Comparison of ENCODE assay signal across 13 cellular contexts in genomic region chr7:120053390-120053961, GRCh38.
DNase-seq lines count a peak whose midpoint lies in the region; ATAC-seq, FAIRE-seq and TF ChIP-seq lines count a peak whose summit lies in the region.
"Had no signal": no experiment of that assay in that cellular context is flagged by ENCODE, and none has a peak within 500 bp of the region (broad histone marks: within the 10 kb centered on the region; RNA-seq: fewer than 3 reads in every experiment).

No MANE protein-coding gene starts in this region.

- no peaks in the 10 kb centered on the region for H4K20me1 ChIP-seq in HepG2 (ENCODE audit: insufficient read depth, low read length)

- no peaks in the 10 kb centered on the region for H3K9me3 ChIP-seq in right lobe of liver
- peaks cover 16% of the 10 kb centered on the region for H3K9me3 ChIP-seq in HepG2 (ENCODE audit: low read length)
- H3K9me3 ChIP-seq in mesodermal cell (ENCODE audit: control insufficient read depth, low read length), result no peaks in the 10 kb centered on the region
- H3K9me3 ChIP-seq in aorta (ENCODE audit: control insufficient read depth, low read length), result no peaks in the 10 kb centered on the region

- POLR2A ChIA-PET in HepG2 (lab: Yijun Ruan, JAX), result no interaction called here

- BruUV-seq in HepG2 (replicated peaks; lab: Mats Ljungman, UMichigan), result no TSS peak

- ATAC-seq in right lobe of liver (peak in 3 of 4 donors; percentile 23 to 52 (median 42)), HepG2 (no peak), esophagus mucosa (peak; percentile 26), aorta (ENCODE audit: low FRiP score) (peak; percentile 86)
- ATAC-seq: GM23338, T-cell had no signal

- H3K4me1 ChIP-seq in right lobe of liver (no peaks in the 10 kb centered on the region), HepG2 (ENCODE audit: insufficient read depth, low read length) (no peaks in the 10 kb centered on the region), mesodermal cell (ENCODE audit: control insufficient read depth, insufficient read depth, low read length, poor library complexity, severe bottlenecking) (peaks cover 32% of the 10 kb centered on the region), aorta (ENCODE audit: control insufficient read depth in 1 of 2, insufficient read depth in 2 of 2, low read length in 2 of 2) (no peaks in the 10 kb centered on the region)

- CTCF ChIA-PET in HepG2 (lab: Yijun Ruan, JAX; ENCODE audit: low intra/inter-chr PET ratio, low total read pairs), result no interaction called here

- in situ Hi-C loops in HepG2 (cut with HindIII; ENCODE audit: extremely low pct_ligation_motif_present, low pct_unique_long_range_greater_than_20kb), result no loop called here

- no peak for FAIRE-seq in HepG2 (lab: Jason Lieb, UNC)
- FAIRE-seq: bronchial epithelial cell had no signal

- no peaks in the 10 kb centered on the region for H3K27me3 ChIP-seq in right lobe of liver
- H3K27me3 ChIP-seq in HepG2 (ENCODE audit: control insufficient read depth in 1 of 2, insufficient read depth in 2 of 2, low read length in 2 of 2), result no peaks in the 10 kb centered on the region
- no peaks in the 10 kb centered on the region for H3K27me3 ChIP-seq in aorta (ENCODE audit: control insufficient read depth in 1 of 2, insufficient read depth in 2 of 2, low read length in 1 of 2)

- TF ChIP-seq POLR2A in right lobe of liver (IDR thresholded peaks at IDR 0.05), result no peak
- no peak for TF ChIP-seq POLR2A in HepG2 (IDR thresholded peaks at IDR 0.05; ENCODE audit: insufficient read depth in 1 of 2, low read depth in 2 of 2, low read length in 2 of 2)

- H3K9ac ChIP-seq in HepG2 (ENCODE audit: insufficient read depth, low read depth, low read length), result no peak overlapping the region

- no peaks in the 10 kb centered on the region for H3K79me2 ChIP-seq in HepG2 (ENCODE audit: insufficient read depth, low read length)

- DNase-seq in right lobe of liver, result no peak
- DNase-seq in HepG2 (ENCODE audit: low spot score), result no peak
- DNase-seq in aorta, result no peak
- no peak for DNase-seq in stimulated activated CD4-positive, alpha-beta T cell treated with anti-CD3 and anti-CD28 coated beads, Interleukin-2, amount 100 ng/mL, for 24 hours
- DNase-seq in LoVo (ENCODE audit: low spot score), result no peak
- DNase-seq in NCI-H345 (lab: John Stamatoyannopoulos, UW), result no peak
- DNase-seq: naive B cell, NCI-H524, T-cell had no signal

- intact Hi-C loops in right lobe of liver (cut with DNase I), result no loop called here
- intact Hi-C loops in HepG2 (cut with micrococcal nuclease; ENCODE audit: unreplicated experiment), result no loop called here
- intact Hi-C loops in aorta (cut with DNase I), result no loop called here

- 27% methylated on average over 5 of the region's 5 CpGs for WGBS in right lobe of liver (ENCODE audit: insufficient coverage, low coverage, low lambda C conversion rate, missing lambda C conversion rate)
- 19% methylated on average over 5 of the region's 5 CpGs for WGBS in HepG2 (ENCODE audit: low lambda C conversion rate)
- 93 to 94% methylated on average over 2 of the region's 5 CpGs for WGBS in mesodermal cell (ENCODE audit: insufficient coverage in 2 of 2), 2 experiments
- WGBS in aorta, 2 donors, result 65 to 66% methylated on average over 5 of the region's 5 CpGs

- H3K4me3 ChIP-seq in right lobe of liver, result no peak overlapping the region
- no peak overlapping the region for H3K4me3 ChIP-seq in HepG2 (replicated peaks in 1 of 3; ENCODE audit: insufficient read depth in 1 of 3, low read depth in 2 of 3, low read length in 3 of 3)
- H3K4me3 ChIP-seq in mesodermal cell (ENCODE audit: extremely low read depth, insufficient read depth, low read length, poor library complexity, severe bottlenecking), result no peak overlapping the region
- no peak overlapping the region for H3K4me3 ChIP-seq in aorta (ENCODE audit: low read length in 2 of 2)
- H3K4me3 ChIP-seq: GM23338 had no signal

- TF ChIP-seq EP300 in HepG2 (IDR thresholded peaks at IDR 0.05; ENCODE audit: low read depth in 2 of 2, low read length in 2 of 2) (no peak), HepG2 (CRISPR knock-in tag; IDR thresholded peaks at IDR 0.05; ENCODE audit: borderline replicate concordance) (no peak)

- no peak overlapping the region for H2AFZ ChIP-seq in HepG2 (ENCODE audit: low read length)

- TF ChIP-seq CTCF in right lobe of liver (IDR thresholded peaks at IDR 0.05), result no peak
- TF ChIP-seq CTCF in HepG2 (CRISPR knock-in tag; IDR thresholded peaks at IDR 0.05), result no peak

- H3K27ac ChIP-seq in right lobe of liver (no peak overlapping the region), HepG2 (ENCODE audit: extremely low read length, insufficient read depth, low read length) (no peak overlapping the region), mesodermal cell (ENCODE audit: low read depth, low read length, severe bottlenecking) (peak overlapping the region; percentile 88), aorta (ENCODE audit: low read depth in 1 of 2, low read length in 2 of 2) (no peak overlapping the region)

- H3K36me3 ChIP-seq in right lobe of liver (no peaks in the 10 kb centered on the region), HepG2 (replicated peaks in 1 of 2; ENCODE audit: control insufficient read depth in 1 of 2, insufficient read depth in 2 of 2, low read length in 2 of 2) (no peaks in the 10 kb centered on the region), mesodermal cell (ENCODE audit: control insufficient read depth, insufficient read depth, low read length) (no peaks in the 10 kb centered on the region), aorta (ENCODE audit: control insufficient read depth in 1 of 2, insufficient read depth in 2 of 2, low read length in 1 of 2) (no peaks in the 10 kb centered on the region)

- H3K4me2 ChIP-seq in HepG2 (ENCODE audit: low read depth, low read length), result no peak overlapping the region
- H3K4me2 ChIP-seq: GM23338 had no signal

- no peak for TF ChIP-seq RAD21 in HepG2 (CRISPR knock-in tag; IDR thresholded peaks at IDR 0.05)

TF ChIP-seq in HepG2, 621 proteins besides CTCF, POLR2A, EP300 and RAD21 (continues in another document):
- TF ChIP-seq MYPOP (CRISPR knock-in tag; IDR thresholded peaks at IDR 0.05) (no peak), ARID5B (CRISPR knock-in tag; IDR thresholded peaks at IDR 0.05) (no peak), HMGA1 (CRISPR knock-in tag; conservative IDR thresholded peaks at IDR 0.05) (no peak), PLSCR1 (CRISPR knock-in tag; IDR thresholded peaks at IDR 0.05; ENCODE audit: borderline replicate concordance) (no peak), ZSCAN21 (CRISPR knock-in tag; IDR thresholded peaks at IDR 0.05; ENCODE audit: borderline replicate concordance) (no peak), KLF15 (CRISPR knock-in tag; IDR thresholded peaks at IDR 0.05; ENCODE audit: borderline replicate concordance) (no peak), ZGPAT (CRISPR knock-in tag; IDR thresholded peaks at IDR 0.05) (no peak), PHB2 (IDR thresholded peaks at IDR 0.05; ENCODE audit: partially characterized antibody) (no peak)
